ENCODE assay signal across 11 cellular contexts in genomic region chr15:70195171-70195807, GRCh38.
DNase-seq lines count a peak whose midpoint lies in the region; ATAC-seq, FAIRE-seq and TF ChIP-seq lines count a peak whose summit lies in the region.
"Had no signal": no experiment of that assay in that cellular context is flagged by ENCODE, and none has a peak within 500 bp of the region (broad histone marks: within the 10 kb centered on the region; RNA-seq: fewer than 3 reads in every experiment).

No MANE protein-coding gene starts in this region.

- no peak for TF ChIP-seq CTCF in IMR-90 (conservative IDR thresholded peaks at IDR 0.05; ENCODE audit: low read depth, low read length)
- TF ChIP-seq CTCF in brain microvascular endothelial cell (IDR thresholded peaks at IDR 0.05; ENCODE audit: low read depth, low read length, missing control alignments), result no peak
- no peak for TF ChIP-seq CTCF in HepG2 (CRISPR knock-in tag; IDR thresholded peaks at IDR 0.05)

- no peaks in the 10 kb centered on the region for H3K79me2 ChIP-seq in HepG2 (ENCODE audit: insufficient read depth, low read length)

- dilution Hi-C loops in IMR-90 (cut with HindIII; ENCODE audit: low sequenced_read_pairs, unreplicated experiment), result no loop called here

- BruUV-seq in IMR-90 (replicated peaks; lab: Mats Ljungman, UMichigan) (no TSS peak), HepG2 (replicated peaks; lab: Mats Ljungman, UMichigan) (no TSS peak)

- H3K9me3 ChIP-seq in IMR-90 (ENCODE audit: control insufficient read depth, insufficient read depth, low read length) (peaks cover 6% of the 10 kb centered on the region), HepG2 (ENCODE audit: low read length) (peaks cover 6% of the 10 kb centered on the region), stomach smooth muscle (ENCODE audit: control insufficient read depth in 2 of 2, low read length in 2 of 2) (peaks cover 6 to 8% of the 10 kb centered on the region in 2 donors)

- ATAC-seq in IMR-90 (ENCODE audit: low read depth) (peak; percentile 54; the same call in 1 of the 2 replicates), HepG2 (no peak), HG03135 (IDR thresholded peaks at IDR 0.05; ENCODE audit: unreplicated experiment) (no peak), HG02571 (IDR thresholded peaks at IDR 0.05; ENCODE audit: unreplicated experiment) (no peak)

- H3K9ac ChIP-seq in IMR-90 (ENCODE audit: low read depth, low read length) (peak overlapping the region; percentile 36), HepG2 (ENCODE audit: insufficient read depth, low read depth, low read length) (peak overlapping the region; percentile 52), stomach smooth muscle (ENCODE audit: low read length in 2 of 2) (peak overlapping the region in 1 of 2 donors; percentile 7)

- peak overlapping the region; percentile 88 for H2AK9ac ChIP-seq in IMR-90 (replicated peaks; ENCODE audit: low read depth, low read length, poor library complexity)

- no peak for TF ChIP-seq EP300 in HepG2 (IDR thresholded peaks at IDR 0.05; ENCODE audit: low read depth in 2 of 2, low read length in 2 of 2)
- TF ChIP-seq EP300 in HepG2 (CRISPR knock-in tag; IDR thresholded peaks at IDR 0.05; ENCODE audit: borderline replicate concordance), result no peak

- H3K18ac ChIP-seq in IMR-90 (ENCODE audit: low read depth, low read length), result peak overlapping the region; percentile 34

- H3K23ac ChIP-seq in IMR-90 (ENCODE audit: low read depth, low read length), result no peak overlapping the region

- H2AFZ ChIP-seq in IMR-90 (replicated peaks; ENCODE audit: low read length, poor library complexity), result peak overlapping the region; percentile 91
- H2AFZ ChIP-seq in HepG2 (ENCODE audit: low read length), result no peak overlapping the region

- 0 out of 2 replicates have a peak, but pooled peaks cover 5% of the 10 kb centered on the region for H3K9me1 ChIP-seq in IMR-90 (ENCODE audit: insufficient read depth, low read length)

- no peak overlapping the region for H3K56ac ChIP-seq in IMR-90 (ENCODE audit: extremely low read depth, insufficient read depth, low read length)

- H4K91ac ChIP-seq in IMR-90 (ENCODE audit: insufficient read depth, low read depth, low read length), result peak overlapping the region; percentile 80

- H3K27ac ChIP-seq in IMR-90 (ENCODE audit: insufficient read depth, low read length) (peak overlapping the region; percentile 51), brain microvascular endothelial cell (peak overlapping the region; percentile 71), HepG2 (ENCODE audit: extremely low read length, insufficient read depth, low read length) (peak overlapping the region; percentile 83), stomach smooth muscle (ENCODE audit: low read length) (peak overlapping the region; percentile 24)

- FAIRE-seq in HepG2 (lab: Jason Lieb, UNC), result no peak

- H2BK20ac ChIP-seq in IMR-90 (ENCODE audit: low read depth, low read length), result peak overlapping the region; percentile 72

- no peak for DNase-seq in IMR-90
- no peak for DNase-seq in brain microvascular endothelial cell
- no peak for DNase-seq in HepG2 (ENCODE audit: low spot score)
- DNase-seq in effector CD4-positive, alpha-beta T cell, result no peak
- DNase-seq in COLO829 (ENCODE audit: low spot score), result no peak
- DNase-seq: activated CD8-positive, alpha-beta memory T cell treated with anti-CD3 and anti-CD28 coated beads for 24 hours; Caco-2; NCI-H146 had no signal

- in situ Hi-C loops in IMR-90 (cut with MboI; ENCODE audit: low sequenced_read_pairs) (no loop called here), brain microvascular endothelial cell (cut with HindIII; ENCODE audit: low pct_ligation_motif_present, low sequenced_read_pairs) (no loop called here), HepG2 (cut with HindIII; ENCODE audit: extremely low pct_ligation_motif_present, low pct_unique_long_range_greater_than_20kb) (no loop called here)

- peak overlapping the region; percentile 81 for H2AK5ac ChIP-seq in IMR-90 (ENCODE audit: low read depth, low read length)

- TF ChIP-seq RAD21 in IMR-90 (IDR thresholded peaks at IDR 0.05; ENCODE audit: low read length) (no peak), HepG2 (CRISPR knock-in tag; IDR thresholded peaks at IDR 0.05) (no peak)

- peak overlapping the region; percentile 68; the same call in 2 of the 3 replicates for H2BK15ac ChIP-seq in IMR-90 (ENCODE audit: low read depth, low read length)

- POLR2A ChIA-PET in IMR-90 (lab: Charles Lee; ENCODE audit: unreplicated experiment), result no interaction called here
- POLR2A ChIA-PET in HepG2 (lab: Yijun Ruan, JAX), result interaction anchor here (1.7 kb wide), 1 partner anchor 55 kb away, joined by 5 read pairs; no protein-coding TSS in a partner anchor

- CTCF ChIA-PET in IMR-90 (lab: Yijun Ruan, JAX), result no interaction called here
- CTCF ChIA-PET in HepG2 (lab: Yijun Ruan, JAX; ENCODE audit: low intra/inter-chr PET ratio, low total read pairs), result no interaction called here

- peaks cover 14% of the 10 kb centered on the region for H3K4me1 ChIP-seq in IMR-90 (ENCODE audit: control insufficient read depth, insufficient read depth, low read length)
- H3K4me1 ChIP-seq in HepG2 (ENCODE audit: insufficient read depth, low read length), result peaks cover 84% of the 10 kb centered on the region
- H3K4me1 ChIP-seq in stomach smooth muscle (ENCODE audit: control insufficient read depth, insufficient read depth, low read length), result peaks cover 17% of the 10 kb centered on the region

- H3K27me3 ChIP-seq in IMR-90 (ENCODE audit: control insufficient read depth, insufficient read depth, low read length), result peaks cover 30% of the 10 kb centered on the region
- H3K27me3 ChIP-seq in brain microvascular endothelial cell (replicated peaks), result no peaks in the 10 kb centered on the region
- peaks cover 4 to 12% of the 10 kb centered on the region in 2 experiments; a peak in 3 of 5 replicates for H3K27me3 ChIP-seq in HepG2 (ENCODE audit: control insufficient read depth in 1 of 2, insufficient read depth in 2 of 2, low read length in 2 of 2)
- no peaks in the 10 kb centered on the region for H3K27me3 ChIP-seq in stomach smooth muscle (ENCODE audit: control insufficient read depth in 1 of 2, insufficient read depth in 2 of 2, low read length in 2 of 2)

- H3K79me1 ChIP-seq in IMR-90 (ENCODE audit: low read depth in 1 of 2, low read length in 2 of 2), result no peaks in the 10 kb centered on the region

- peak overlapping the region; percentile 76 for H3K4ac ChIP-seq in IMR-90 (ENCODE audit: low read depth, low read length)

- H4K8ac ChIP-seq in IMR-90 (ENCODE audit: low read depth in 2 of 2, low read length in 2 of 2), result peak overlapping the region; percentile 31 to 80; a peak in 3 of 4 replicates

- WGBS in IMR-90 (ENCODE audit: extremely low coverage in 2 of 2, insufficient read length in 1 of 2), 2 experiments, result 93% methylated on average over 3 of the region's 11 CpGs; no CpG with 5 or more reads in 1 of the 2 experiments
- WGBS in HepG2 (ENCODE audit: low lambda C conversion rate), result 69% methylated on average over 6 of the region's 11 CpGs

- TF ChIP-seq POLR2A in IMR-90 (IDR thresholded peaks at IDR 0.05; ENCODE audit: low read depth, low read length), result no peak
- no peak for TF ChIP-seq POLR2A in HepG2 (IDR thresholded peaks at IDR 0.05; ENCODE audit: insufficient read depth in 1 of 2, low read depth in 2 of 2, low read length in 2 of 2)

- H3K4me3 ChIP-seq in IMR-90 (ENCODE audit: insufficient read depth, low read depth, low read length) (no peak overlapping the region), brain microvascular endothelial cell (ENCODE audit: low read depth, low read length) (no peak overlapping the region), HepG2 (replicated peaks in 1 of 3; ENCODE audit: insufficient read depth in 1 of 3, low read depth in 2 of 3, low read length in 3 of 3) (peak overlapping the region in 1 of 3 experiments; percentile 66; a peak in 2 of 6 replicates), stomach smooth muscle (ENCODE audit: low read length in 2 of 2) (peak overlapping the region in 1 of 2 donors; percentile 8)

- no peak overlapping the region for H2BK5ac ChIP-seq in IMR-90 (ENCODE audit: low read depth, low read length, poor library complexity, severe bottlenecking)

- H4K5ac ChIP-seq in IMR-90 (ENCODE audit: low read depth, low read length), result peak overlapping the region; percentile 24; the same call in 1 of the 2 replicates

- H3K4me2 ChIP-seq in IMR-90 (ENCODE audit: low read depth, low read length), result no peak overlapping the region
- peak overlapping the region; percentile 79 for H3K4me2 ChIP-seq in HepG2 (ENCODE audit: low read depth, low read length)

- H3K14ac ChIP-seq in IMR-90 (replicated peaks; ENCODE audit: low read depth, low read length), result peak overlapping the region; percentile 65; the same call in 1 of the 2 replicates

- no peaks in the 10 kb centered on the region for H3K36me3 ChIP-seq in IMR-90 (ENCODE audit: control insufficient read depth, insufficient read depth, low read length)
- H3K36me3 ChIP-seq in brain microvascular endothelial cell (replicated peaks), result no peaks in the 10 kb centered on the region
- no peaks in the 10 kb centered on the region for H3K36me3 ChIP-seq in HepG2 (replicated peaks in 1 of 2; ENCODE audit: control insufficient read depth in 1 of 2, insufficient read depth in 2 of 2, low read length in 2 of 2)
- H3K36me3 ChIP-seq in stomach smooth muscle (ENCODE audit: control insufficient read depth in 2 of 2, insufficient read depth in 2 of 2, low read length in 2 of 2), result no peaks in the 10 kb centered on the region

- H4K20me1 ChIP-seq in IMR-90 (ENCODE audit: insufficient read depth, low read length) (no peaks in the 10 kb centered on the region), HepG2 (ENCODE audit: insufficient read depth, low read length) (no peaks in the 10 kb centered on the region)

- peak overlapping the region; percentile 75 for H2BK120ac ChIP-seq in IMR-90 (ENCODE audit: low read depth, low read length)

- intact Hi-C loops in IMR-90 (cut with micrococcal nuclease), result no loop called here
- intact Hi-C loops in HepG2 (cut with micrococcal nuclease; ENCODE audit: unreplicated experiment), result loop anchor here (5.0 to 10.0 kb wide), 2 partner anchors 70 to 98 kb away; partner anchors contain the start of gene TLE3

TF ChIP-seq in IMR-90, 13 proteins besides CTCF, POLR2A, EP300 and RAD21:
- no peak for TF ChIP-seq USF2 (IDR thresholded peaks at IDR 0.05; ENCODE audit: low read depth, low read length)
TF ChIP-seq in IMR-90: peak in this region for 0.

TF ChIP-seq in HepG2, 621 proteins besides CTCF, POLR2A, EP300 and RAD21 (continues in another document):
- TF ChIP-seq ZNF552 (CRISPR knock-in tag; IDR thresholded peaks at IDR 0.05; ENCODE audit: borderline replicate concordance) (0 out of 2 replicates have a peak, but pooled peaks have one; percentile 20), ZBTB1 (CRISPR knock-in tag; IDR thresholded peaks at IDR 0.05; ENCODE audit: borderline replicate concordance) (no peak), ZNF350 (CRISPR knock-in tag; IDR thresholded peaks at IDR 0.05; ENCODE audit: borderline replicate concordance, low read depth) (peak; percentile 3; the same call in 1 of the 2 replicates)

Comparison
In these comparisons a context has a peak if more than half of its experiments do, and no peak if none do; other contexts are left out.
1. H3K27ac ChIP-seq: peak in every context shown above with its lines; median percentile 83 in HepG2; 71 in brain microvascular endothelial cell; 51 in IMR-90; 24 in stomach smooth muscle.